Comparison of ENCODE assay signal across 8 cellular contexts in genomic region chr3:155870945-155871745, GRCh38. TPM values are rescaled to one million over a fixed set of nuclear protein-coding genes. Genes with fewer than 3 reads are reported as not detected.
DNase-seq lines count a peak whose midpoint lies in the region; ATAC-seq, FAIRE-seq and TF ChIP-seq lines count a peak whose summit lies in the region.

No MANE protein-coding gene starts in this region.

- peak overlapping the region; percentile 64 for H3K4me2 ChIP-seq in A549
- H3K4me2 ChIP-seq in OCI-LY1 (ENCODE audit: low read length), result peak overlapping the region; percentile 97
- H3K4me2 ChIP-seq in neural progenitor cell, result peak overlapping the region; percentile 93

- H3K79me2 ChIP-seq in OCI-LY1 (ENCODE audit: insufficient read depth, low read length) (peaks cover 55% of the 10 kb centered on the region), neural progenitor cell (ENCODE audit: low read depth) (peaks cover 56% of the 10 kb centered on the region)

- no peaks in the 10 kb centered on the region for H3K27me3 Mint-ChIP-seq in activated T-helper 2 cell treated with anti-CD3 and anti-CD28 coated beads, Interferon-gamma antibody, Interleukin-2, Interleukin-4, amounts not matched to agents 10 μg/mL and 5 μg/mL and 100 μg/mL, durations not matched to agents 14 hours and 24 hours and 36 hours (ENCODE audit: low read depth)
- H3K27me3 Mint-ChIP-seq in neural progenitor cell (ENCODE audit: insufficient read depth, low read depth), result peaks cover 10% of the 10 kb centered on the region

- no peaks in the 10 kb centered on the region for H3K9me3 Mint-ChIP-seq in activated T-helper 2 cell treated with anti-CD3 and anti-CD28 coated beads, Interferon-gamma antibody, Interleukin-2, Interleukin-4, amounts not matched to agents 10 μg/mL and 5 μg/mL and 100 μg/mL, durations not matched to agents 14 hours and 24 hours and 36 hours
- peaks cover 9% of the 10 kb centered on the region for H3K9me3 Mint-ChIP-seq in neural progenitor cell

- POLR2A ChIA-PET in A549 (lab: Yijun Ruan, JAX), result interaction anchor here (1.0 to 2.6 kb wide), 2 partner anchors 43 to 65 kb away, joined by 3 to 24 read pairs; partner anchors contain the start of gene C3orf33

- WGBS in A549 (ENCODE audit: missing lambda C conversion rate), result 2% methylated on average over 11 of the region's 85 CpGs

- no peak for TF ChIP-seq POLR2A in A549 (IDR thresholded peaks at IDR 0.05; ENCODE audit: low read length)
- TF ChIP-seq POLR2A in GM18505 (IDR thresholded peaks at IDR 0.05; ENCODE audit: borderline replicate concordance, extremely low read depth, insufficient read depth, insufficient read length), result no peak

- H3K27ac Mint-ChIP-seq in activated T-helper 2 cell treated with anti-CD3 and anti-CD28 coated beads, Interferon-gamma antibody, Interleukin-2, Interleukin-4, amounts not matched to agents 10 μg/mL and 5 μg/mL and 100 μg/mL, durations not matched to agents 14 hours and 24 hours and 36 hours, result peak overlapping the region; percentile 84
- H3K27ac Mint-ChIP-seq in neural progenitor cell, result peak overlapping the region; percentile 99

- ATAC-seq in A549 (peak; percentile 63 to 65), GM18505 (IDR thresholded peaks at IDR 0.05; ENCODE audit: unreplicated experiment) (peak; percentile 29), HG02973 (IDR thresholded peaks at IDR 0.05; ENCODE audit: unreplicated experiment) (peak; percentile 24), thoracic aorta (ENCODE audit: insufficient number of reproducible peaks, low FRiP score, low read depth) (no peak)

- no peaks in the 10 kb centered on the region for H3F3A ChIP-seq in OCI-LY1 (ENCODE audit: insufficient read depth, low read length)
- peaks cover 31% of the 10 kb centered on the region for H3F3A ChIP-seq in neural progenitor cell (ENCODE audit: low read depth)

- H3K4me1 ChIP-seq in A549 (peaks cover 29% of the 10 kb centered on the region; the same call in 2 of the 3 replicates), OCI-LY1 (ENCODE audit: insufficient read depth, low read length, severe bottlenecking) (peaks cover 39% of the 10 kb centered on the region), neural progenitor cell (peaks cover 17% of the 10 kb centered on the region), thoracic aorta (ENCODE audit: control insufficient read depth in 1 of 2, low read depth in 2 of 2) (peaks cover 15 to 23% of the 10 kb centered on the region in 2 donors)

- TF ChIP-seq EP300 in A549 (IDR thresholded peaks at IDR 0.05), result no peak

- H3K27me3 ChIP-seq in OCI-LY1 (ENCODE audit: insufficient read depth, low read length) (no peaks in the 10 kb centered on the region), neural progenitor cell (no peaks in the 10 kb centered on the region), thoracic aorta (replicated peaks; ENCODE audit: insufficient read depth) (no peaks in the 10 kb centered on the region)

- H3K4me3 Mint-ChIP-seq in activated T-helper 2 cell treated with anti-CD3 and anti-CD28 coated beads, Interferon-gamma antibody, Interleukin-2, Interleukin-4, amounts not matched to agents 10 μg/mL and 5 μg/mL and 100 μg/mL, durations not matched to agents 14 hours and 24 hours and 36 hours (ENCODE audit: low read depth), result peak overlapping the region; percentile 91
- H3K4me3 Mint-ChIP-seq in neural progenitor cell, result peak overlapping the region; percentile 99

- TF ChIP-seq CTCF in A549 (IDR thresholded peaks at IDR 0.05) (no peak), OCI-LY1 (IDR thresholded peaks at IDR 0.05; ENCODE audit: low read length) (no peak), fibroblast of mammary gland (conservative IDR thresholded peaks at IDR 0.05; ENCODE audit: control insufficient read depth, insufficient read depth, low read depth, low read length) (no peak), neural progenitor cell (IDR thresholded peaks at IDR 0.05) (no peak), thoracic aorta (IDR thresholded peaks at IDR 0.05) (no peak)

- peaks cover 20% of the 10 kb centered on the region for H3K4me1 Mint-ChIP-seq in activated T-helper 2 cell treated with anti-CD3 and anti-CD28 coated beads, Interferon-gamma antibody, Interleukin-2, Interleukin-4, amounts not matched to agents 10 μg/mL and 5 μg/mL and 100 μg/mL, durations not matched to agents 14 hours and 24 hours and 36 hours (ENCODE audit: low read depth)
- H3K4me1 Mint-ChIP-seq in neural progenitor cell, result peaks cover 21% of the 10 kb centered on the region

- H3K9ac ChIP-seq in OCI-LY1 (ENCODE audit: low read length) (peak overlapping the region; percentile 99), neural progenitor cell (peak overlapping the region; percentile 90)

- H3K36me3 ChIP-seq in OCI-LY1 (ENCODE audit: insufficient read depth, low read length) (peaks cover 3% of the 10 kb centered on the region; the same call in 1 of the 2 replicates), neural progenitor cell (peaks cover 4% of the 10 kb centered on the region), thoracic aorta (no peaks in the 10 kb centered on the region)

- H4K20me1 ChIP-seq in OCI-LY1 (ENCODE audit: insufficient read depth, low read length), result no peaks in the 10 kb centered on the region; the same call in 1 of the 2 replicates
- peaks cover 45% of the 10 kb centered on the region for H4K20me1 ChIP-seq in neural progenitor cell (ENCODE audit: low read depth)

- CTCF ChIA-PET in A549 (lab: Yijun Ruan, JAX), result interaction anchor here (0.7 to 1.6 kb wide), 6 partner anchors 9 to 65 kb away, joined by 3 to 10 read pairs (median 3); partner anchors contain the start of gene C3orf33

- peak; percentile 43 to 50 for DNase-seq in A549 (ENCODE audit: low read depth in 1 of 2, low spot score in 1 of 2)
- peak; percentile 54 for DNase-seq in activated T-helper 2 cell treated with anti-CD3 and anti-CD28 coated beads, Interferon-gamma antibody, Interleukin-2, Interleukin-4, amounts not matched to agents 10 μg/mL and 5 μg/mL and 100 μg/mL, durations not matched to agents 14 hours and 24 hours and 36 hours (ENCODE audit: low spot score)
- peak; percentile 25 for DNase-seq in fibroblast of mammary gland (ENCODE audit: low read depth)
- peak; percentile 61 for DNase-seq in neural progenitor cell (ENCODE audit: low spot score)
- DNase-seq in thoracic aorta (ENCODE audit: low spot score), result no peak

- no peak overlapping the region for H2AFZ ChIP-seq in OCI-LY1 (ENCODE audit: low read length)
- H2AFZ ChIP-seq in neural progenitor cell (replicated peaks), result peak overlapping the region; percentile 69

- TF ChIP-seq RAD21 in A549 (conservative IDR thresholded peaks at IDR 0.05 in 1 of 2, IDR thresholded peaks at IDR 0.05 in 1 of 2), result no peak

- H3K9me2 ChIP-seq in OCI-LY1 (ENCODE audit: low read depth, low read length), result no peaks in the 10 kb centered on the region

- H3K27ac ChIP-seq in A549 (peak overlapping the region; percentile 95 to 97), OCI-LY1 (ENCODE audit: low read depth, low read length, poor library complexity, severe bottlenecking) (peak overlapping the region; percentile 70), neural progenitor cell (peak overlapping the region; percentile 96), thoracic aorta (peak overlapping the region; percentile 96 to 98)

- no peak for FAIRE-seq in A549 (lab: Jason Lieb, UNC)

- intact Hi-C loops in activated T-helper 2 cell treated with anti-CD3 and anti-CD28 coated beads, Interferon-gamma antibody, Interleukin-2, Interleukin-4, amounts not matched to agents 10 μg/mL and 5 μg/mL and 100 μg/mL, durations not matched to agents 14 hours and 24 hours and 36 hours (cut with micrococcal nuclease), result loop anchor here (1.0 to 2.0 kb wide), 4 partner anchors 9 to 65 kb away; partner anchors contain the start of genes C3orf33 and SLC33A1

- H3K4me3 ChIP-seq in A549, result peak overlapping the region; percentile 97
- H3K4me3 ChIP-seq in OCI-LY1 (ENCODE audit: low read depth, low read length, poor library complexity, severe bottlenecking), result peak overlapping the region; percentile 96
- H3K4me3 ChIP-seq in fibroblast of mammary gland (ENCODE audit: control insufficient read depth, low read depth, low read length), result peak overlapping the region; percentile 68
- peak overlapping the region; percentile 97 for H3K4me3 ChIP-seq in neural progenitor cell
- peak overlapping the region; percentile 99 for H3K4me3 ChIP-seq in thoracic aorta

- H3K36me3 Mint-ChIP-seq in activated T-helper 2 cell treated with anti-CD3 and anti-CD28 coated beads, Interferon-gamma antibody, Interleukin-2, Interleukin-4, amounts not matched to agents 10 μg/mL and 5 μg/mL and 100 μg/mL, durations not matched to agents 14 hours and 24 hours and 36 hours (ENCODE audit: low read depth), result peaks cover 10% of the 10 kb centered on the region
- H3K36me3 Mint-ChIP-seq in neural progenitor cell, result peaks cover 22% of the 10 kb centered on the region

- H3K9me3 ChIP-seq in A549, result no peaks in the 10 kb centered on the region
- H3K9me3 ChIP-seq in OCI-LY1 (ENCODE audit: low read length), result no peaks in the 10 kb centered on the region
- H3K9me3 ChIP-seq in neural progenitor cell (ENCODE audit: low read depth), result no peaks in the 10 kb centered on the region
- H3K9me3 ChIP-seq in thoracic aorta, result no peaks in the 10 kb centered on the region

RNA-seq across cellular contexts. Expression of gene GMPS, which starts 0.7 kb away (rescaled TPM):
- 77.2 and 114 TPM in 2 replicates for polyA plus RNA-seq in A549 (2011; rRNA removed)
- polyA plus RNA-seq in A549 (2012; cell fraction: cytosol; rRNA removed), result 22.5 and 26.0 TPM in 2 replicates
- polyA plus RNA-seq in A549 (2012; cell fraction: nucleus; rRNA removed), result 15.2 and 21.3 TPM in 2 replicates
- 64.7 to 79.4 TPM (median 74.4 TPM) in 3 replicates for polyA plus RNA-seq in A549 (2017; fragmentation: RNase III; extraction: RNeasy Plus Mini Kit Qiagen cat#74134 plus additional on column Dnase treatment)
- polyA minus RNA-seq in A549 (2011; rRNA and poly(A)+ RNA removed), result 42.3 and 42.7 TPM in 2 replicates
- 135 and 136 TPM in 2 replicates for total RNA-seq in activated T-helper 2 cell treated with anti-CD3 and anti-CD28 coated beads, Interferon-gamma antibody, Interleukin-2, Interleukin-4, amounts not matched to agents 10 μg/mL and 5 μg/mL and 100 μg/mL, durations not matched to agents 14 hours and 24 hours and 36 hours
- total RNA-seq in neural progenitor cell (ENCODE audit: low replicate concordance), result 156 and 279 TPM in 2 replicates
- total RNA-seq in thoracic aorta, result 10 to 100 TPM; 30.2 to 31.8 TPM

RNA-seq across cellular contexts. Expression of gene SLC33A1, which starts 16.9 kb away (rescaled TPM):
- polyA plus RNA-seq in A549 (2011; rRNA removed), result 42.6 and 45.9 TPM in 2 replicates
- polyA plus RNA-seq in A549 (2012; cell fraction: cytosol; rRNA removed), result 7.5 and 9.7 TPM in 2 replicates
- 15.3 and 17.9 TPM in 2 replicates for polyA plus RNA-seq in A549 (2012; cell fraction: nucleus; rRNA removed)
- polyA plus RNA-seq in A549 (2017; fragmentation: RNase III; extraction: RNeasy Plus Mini Kit Qiagen cat#74134 plus additional on column Dnase treatment), result 16.6 to 18.9 TPM (median 17.0 TPM) in 3 replicates
- 32.0 and 34.1 TPM in 2 replicates for polyA minus RNA-seq in A549 (2011; rRNA and poly(A)+ RNA removed)
- 30.2 and 33.6 TPM in 2 replicates for total RNA-seq in activated T-helper 2 cell treated with anti-CD3 and anti-CD28 coated beads, Interferon-gamma antibody, Interleukin-2, Interleukin-4, amounts not matched to agents 10 μg/mL and 5 μg/mL and 100 μg/mL, durations not matched to agents 14 hours and 24 hours and 36 hours
- total RNA-seq in neural progenitor cell (ENCODE audit: low replicate concordance), result 21.8 and 27.4 TPM in 2 replicates
- 10 to 100 TPM; 27.3 to 30.7 TPM for total RNA-seq in thoracic aorta
